In genomic region chr3:133570139-133570936, GRCh38 we compare ENCODE assay signal across 9 cellular contexts. TPM values are rescaled to one million over a fixed set of nuclear protein-coding genes. Genes with fewer than 3 reads are reported as not detected.
DNase-seq lines count a peak whose midpoint lies in the region; ATAC-seq and TF ChIP-seq lines count a peak whose summit lies in the region.
"Had no signal": no experiment of that assay in that cellular context is flagged by ENCODE, and none has a peak within 500 bp of the region (broad histone marks: within the 10 kb centered on the region; RNA-seq: fewer than 3 reads in every experiment).

No MANE protein-coding gene starts in this region.

- peak overlapping the region; percentile 52 for H3K27ac Mint-ChIP-seq in endodermal cell
- peak overlapping the region; percentile 12 to 100 (median 69) for H3K27ac Mint-ChIP-seq in naive thymus-derived CD4-positive, alpha-beta T cell

- H3K4me1 ChIP-seq in endodermal cell (ENCODE audit: control insufficient read depth, insufficient read depth, low read length) (peaks cover 4% of the 10 kb centered on the region), Peyer's patch (peaks cover 0 to 12% (median 2%) of the 10 kb centered on the region in 4 donors)
- H3K4me1 ChIP-seq in naive thymus-derived CD4-positive, alpha-beta T cell (ENCODE audit: control insufficient read depth in 2 of 2, insufficient read depth in 2 of 2, low read length in 2 of 2): peaks cover 17% of the 10 kb centered on the region in 2 donors

- H3K9me3 ChIP-seq in endodermal cell (ENCODE audit: control insufficient read depth, low read length) (no peaks in the 10 kb centered on the region), Peyer's patch (no peaks in the 10 kb centered on the region)
- H3K9me3 ChIP-seq in naive thymus-derived CD4-positive, alpha-beta T cell (ENCODE audit: control insufficient read depth in 2 of 3, low read length in 3 of 3): no peaks in the 10 kb centered on the region

- DNase-seq in AG20443 (ENCODE audit: low spot score) (peak; percentile 70), endodermal cell (no peak), Peyer's patch (no peak), SIG-M5 treated with dmso at 0.1 percent for 504 hours (lab: John Stamatoyannopoulos, UW; ENCODE audit: unreplicated experiment) (no peak)
- DNase-seq in naive thymus-derived CD4-positive, alpha-beta T cell: no peak
- DNase-seq: stimulated activated CD4-positive, alpha-beta T cell treated with anti-CD3 and anti-CD28 coated beads, Interleukin-2, amount 100 ng/mL, for 48 hours had no signal

- H3K27me3 ChIP-seq in endodermal cell (ENCODE audit: control insufficient read depth, insufficient read depth, low read length, poor library complexity, severe bottlenecking): no peaks in the 10 kb centered on the region
- no peaks in the 10 kb centered on the region for H3K27me3 ChIP-seq in naive thymus-derived CD4-positive, alpha-beta T cell (ENCODE audit: control insufficient read depth in 2 of 2, insufficient read depth in 2 of 2, low read length in 2 of 2)
- no peaks in the 10 kb centered on the region for H3K27me3 ChIP-seq in Peyer's patch

- no peak for TF ChIP-seq CTCF in endodermal cell (conservative IDR thresholded peaks at IDR 0.05)
- TF ChIP-seq CTCF in Peyer's patch (IDR thresholded peaks at IDR 0.05): no peak

- ATAC-seq in naive thymus-derived CD4-positive, alpha-beta T cell: no peak
- ATAC-seq in HG03342 (IDR thresholded peaks at IDR 0.05; ENCODE audit: unreplicated experiment): no peak
- no peak for ATAC-seq in HG03159 (IDR thresholded peaks at IDR 0.05; ENCODE audit: unreplicated experiment)

- CTCF ChIA-PET in naive thymus-derived CD4-positive, alpha-beta T cell (lab: Charles Lee): interaction anchor here (1.4 kb wide), 1 partner anchor 79 kb away, joined by 4 read pairs; no protein-coding TSS in a partner anchor

- H3K27ac ChIP-seq in endodermal cell (ENCODE audit: low read depth, low read length) (peak overlapping the region; percentile 54), Peyer's patch (peak overlapping the region in 1 of 4 donors; percentile 47)
- no peak overlapping the region for H3K27ac ChIP-seq in naive thymus-derived CD4-positive, alpha-beta T cell (ENCODE audit: low read depth, low read length)

- no peak overlapping the region for H3K9ac ChIP-seq in endodermal cell (ENCODE audit: extremely low read depth, low read length, poor library complexity, severe bottlenecking)

- no peak for TF ChIP-seq POLR2A in Peyer's patch (IDR thresholded peaks at IDR 0.05)

- peaks cover 3% of the 10 kb centered on the region for H3K4me1 Mint-ChIP-seq in endodermal cell
- peaks cover 5 to 39% (median 25%) of the 10 kb centered on the region in 7 donors for H3K4me1 Mint-ChIP-seq in naive thymus-derived CD4-positive, alpha-beta T cell

- H3K4me3 ChIP-seq in endodermal cell (ENCODE audit: low read length) (no peak overlapping the region), Peyer's patch (no peak overlapping the region)
- H3K4me3 ChIP-seq in naive thymus-derived CD4-positive, alpha-beta T cell (ENCODE audit: low read length): no peak overlapping the region

- no peaks in the 10 kb centered on the region for H3K27me3 Mint-ChIP-seq in endodermal cell (ENCODE audit: insufficient read depth)
- H3K27me3 Mint-ChIP-seq in naive thymus-derived CD4-positive, alpha-beta T cell: no peaks in the 10 kb centered on the region

- H3K36me3 Mint-ChIP-seq in endodermal cell (ENCODE audit: low read depth): peaks cover 3% of the 10 kb centered on the region
- peaks cover 0 to 9% (median 0%) of the 10 kb centered on the region in 5 donors for H3K36me3 Mint-ChIP-seq in naive thymus-derived CD4-positive, alpha-beta T cell

- 94 to 100% methylated on average over 2 to 5 of the region's 5 CpGs for WGBS in endodermal cell (ENCODE audit: insufficient coverage in 1 of 2, insufficient read length in 1 of 2), 2 experiments

- H3K36me3 ChIP-seq in endodermal cell (ENCODE audit: control insufficient read depth, insufficient read depth, low read length): peaks cover 5% of the 10 kb centered on the region
- peaks cover 0 to 7% (median 0%) of the 10 kb centered on the region in 3 experiments for H3K36me3 ChIP-seq in naive thymus-derived CD4-positive, alpha-beta T cell (ENCODE audit: control insufficient read depth in 2 of 3, insufficient read depth in 3 of 3, low read length in 3 of 3)
- H3K36me3 ChIP-seq in Peyer's patch: no peaks in the 10 kb centered on the region

- POLR2A ChIA-PET in naive thymus-derived CD4-positive, alpha-beta T cell (lab: Charles Lee): interaction anchor here (0.6 to 9.8 kb wide), 3 partner anchors 9 to 85 kb away, joined by 3 to 179 read pairs (median 3); no protein-coding TSS in a partner anchor

- intact Hi-C loops in naive thymus-derived CD4-positive, alpha-beta T cell (cut with micrococcal nuclease): loop anchor here (5.0 kb wide), 3 partner anchors 128 to 908 kb away; partner anchors contain the start of gene UBA5 (in 1 of the 2)

- no peaks in the 10 kb centered on the region for H3K9me3 Mint-ChIP-seq in endodermal cell
- peaks cover 0 to 2% (median 0%) of the 10 kb centered on the region in 11 donors for H3K9me3 Mint-ChIP-seq in naive thymus-derived CD4-positive, alpha-beta T cell

- no peak for TF ChIP-seq RAD21 in Ishikawa (IDR thresholded peaks at IDR 0.05; ENCODE audit: low read depth)

- no peak overlapping the region for H3K4me3 Mint-ChIP-seq in endodermal cell
- no peak overlapping the region for H3K4me3 Mint-ChIP-seq in naive thymus-derived CD4-positive, alpha-beta T cell

- TF ChIP-seq EP300 in Ishikawa (IDR thresholded peaks at IDR 0.05; ENCODE audit: borderline replicate concordance): peak; percentile 92

TF ChIP-seq in Ishikawa, 13 proteins besides CTCF, POLR2A, EP300 and RAD21:
- peak; percentile 94 for TF ChIP-seq TEAD4 (IDR thresholded peaks at IDR 0.05)
- TF ChIP-seq MAX (IDR thresholded peaks at IDR 0.05): peak; percentile 46; the same call in 1 of the 2 replicates
- TF ChIP-seq NFIC (IDR thresholded peaks at IDR 0.05): peak; percentile 73; the same call in 1 of the 2 replicates
- TF ChIP-seq CREB1 (IDR thresholded peaks at IDR 0.05; ENCODE audit: low read depth): no peak
- TF ChIP-seq YY1 (IDR thresholded peaks at IDR 0.05; ENCODE audit: low read depth): no peak
- TF ChIP-seq TCF12 (IDR thresholded peaks at IDR 0.05; ENCODE audit: low read depth): peak; percentile 91
- TF ChIP-seq FOXM1 (IDR thresholded peaks at IDR 0.05; ENCODE audit: borderline replicate concordance, low read depth): peak; percentile 79; the same call in 1 of the 2 replicates
- TF ChIP-seq REST (IDR thresholded peaks at IDR 0.05; ENCODE audit: low read depth): no peak
- peak; percentile 79 for TF ChIP-seq CEBPB (IDR thresholded peaks at IDR 0.05)
- peak; percentile 10; the same call in 1 of the 2 replicates for TF ChIP-seq USF1 (IDR thresholded peaks at IDR 0.05)
- TF ChIP-seq TAF1 (IDR thresholded peaks at IDR 0.05; ENCODE audit: low read depth): no peak
- TF ChIP-seq EGR1 (IDR thresholded peaks at IDR 0.05): no peak

RNA-seq across cellular contexts. Expression of gene CDV3, which starts 3.1 kb away (rescaled TPM):
- 100 to 1,000 TPM; 114 to 118 TPM for total RNA-seq in endodermal cell
- 136 TPM for polyA plus RNA-seq in endodermal cell (2013, experiment 1 of 2)
- polyA plus RNA-seq in endodermal cell (2013, experiment 2 of 2): 128 TPM
- total RNA-seq in naive thymus-derived CD4-positive, alpha-beta T cell: 100 to 1,000 TPM; 179 to 206 (median 200) TPM
- polyA plus RNA-seq in naive thymus-derived CD4-positive, alpha-beta T cell: 10 to 100 TPM; 37.4 to 45.4 TPM
- total RNA-seq in Peyer's patch: 100 to 1,000 TPM in 1 of 4 donors, 10 to 100 TPM in 3; 45.0 to 123 (median 58.3) TPM
